Comparison of ENCODE assay signal across 12 cellular contexts in genomic region chr17:79090503-79091372, GRCh38. TPM values are rescaled to one million over a fixed set of nuclear protein-coding genes. Genes with fewer than 3 reads are reported as not detected.
A peak's percentile ranks its signal among the peaks of the same experiment; 100 is the strongest.
DNase-seq lines count a peak whose midpoint lies in the region; ATAC-seq, FAIRE-seq and TF ChIP-seq lines count a peak whose summit lies in the region.
"Had no signal": no experiment of that assay in that cellular context is flagged by ENCODE, and none has a peak within 500 bp of the region (broad histone marks: within the 10 kb centered on the region; RNA-seq: fewer than 3 reads in every experiment).

No MANE protein-coding gene starts in this region.

- H3K4me2 ChIP-seq in HepG2 (ENCODE audit: low read depth, low read length): 0 out of 2 replicates have a peak overlapping the region, but pooled peaks have one; percentile 4
- H3K4me2 ChIP-seq: A549 had no signal

- WGBS in HepG2 (ENCODE audit: low lambda C conversion rate): 11% methylated on average over 28 of the region's 31 CpGs
- 38% methylated on average over 16 of the region's 31 CpGs for WGBS in right lobe of liver (ENCODE audit: insufficient coverage, low coverage, low lambda C conversion rate, missing lambda C conversion rate)
- 82 to 87% methylated on average over 19 to 30 of the region's 31 CpGs for WGBS in endodermal cell (ENCODE audit: insufficient coverage in 1 of 2, insufficient read length in 1 of 2), 2 experiments

- H3K4me1 ChIP-seq in HepG2 (ENCODE audit: insufficient read depth, low read length): no peaks in the 10 kb centered on the region
- H3K4me1 ChIP-seq in right lobe of liver: no peaks in the 10 kb centered on the region
- no peaks in the 10 kb centered on the region for H3K4me1 ChIP-seq in endodermal cell (ENCODE audit: control insufficient read depth, insufficient read depth, low read length)
- H3K4me1 ChIP-seq: A549 had no signal

- no peak for TF ChIP-seq EP300 in HepG2 (IDR thresholded peaks at IDR 0.05; ENCODE audit: low read depth in 2 of 2, low read length in 2 of 2)
- no peak for TF ChIP-seq EP300 in HepG2 (CRISPR knock-in tag; IDR thresholded peaks at IDR 0.05; ENCODE audit: borderline replicate concordance)

- peak; percentile 49 for TF ChIP-seq CTCF in HepG2 (CRISPR knock-in tag; IDR thresholded peaks at IDR 0.05)
- TF ChIP-seq CTCF in right lobe of liver (IDR thresholded peaks at IDR 0.05): peak in 2 of 4 donors; percentile 12 to 34
- peak; percentile 47 for TF ChIP-seq CTCF in endodermal cell (conservative IDR thresholded peaks at IDR 0.05)
- peak; percentile 42 for TF ChIP-seq CTCF in kidney epithelial cell (IDR thresholded peaks at IDR 0.05; ENCODE audit: insufficient read depth, low read length, poor library complexity, severe bottlenecking)

- H3K36me3 Mint-ChIP-seq in endodermal cell (ENCODE audit: low read depth): no peaks in the 10 kb centered on the region
- no peaks in the 10 kb centered on the region for H3K36me3 Mint-ChIP-seq in activated T-helper 1 cell treated with anti-CD3 and anti-CD28 coated beads, Interleukin-12 subunit alpha, Interleukin-12 subunit beta, Interleukin-2, Interleukin-4 antibody, amounts not matched to agents 30 ng/mL and 10 ng/mL and 1 ng/mL, durations not matched to agents 14 hours and 24 hours and 36 hours (ENCODE audit: low read depth)

- ATAC-seq in HepG2: peak; percentile 77
- ATAC-seq in right lobe of liver: no peak
- no peak for ATAC-seq in HG03521 (IDR thresholded peaks at IDR 0.05; ENCODE audit: unreplicated experiment)
- ATAC-seq: A549 had no signal

- peaks cover 4% of the 10 kb centered on the region for H3K4me1 Mint-ChIP-seq in endodermal cell
- H3K4me1 Mint-ChIP-seq in activated T-helper 1 cell treated with anti-CD3 and anti-CD28 coated beads, Interleukin-12 subunit alpha, Interleukin-12 subunit beta, Interleukin-2, Interleukin-4 antibody, amounts not matched to agents 30 ng/mL and 10 ng/mL and 1 ng/mL, durations not matched to agents 14 hours and 24 hours and 36 hours (ENCODE audit: low read depth): no peaks in the 10 kb centered on the region

- no peaks in the 10 kb centered on the region for H3K9me3 Mint-ChIP-seq in endodermal cell
- H3K9me3 Mint-ChIP-seq in activated T-helper 1 cell treated with anti-CD3 and anti-CD28 coated beads, Interleukin-12 subunit alpha, Interleukin-12 subunit beta, Interleukin-2, Interleukin-4 antibody, amounts not matched to agents 30 ng/mL and 10 ng/mL and 1 ng/mL, durations not matched to agents 14 hours and 24 hours and 36 hours: no peaks in the 10 kb centered on the region

- H3K9me3 ChIP-seq in HepG2 (ENCODE audit: low read length) (no peaks in the 10 kb centered on the region), right lobe of liver (no peaks in the 10 kb centered on the region), endodermal cell (ENCODE audit: control insufficient read depth, low read length) (no peaks in the 10 kb centered on the region)
- H3K9me3 ChIP-seq: A549 had no signal

- intact Hi-C loops in HepG2 (cut with micrococcal nuclease; ENCODE audit: unreplicated experiment) (no loop called here), right lobe of liver (cut with DNase I) (loop anchor here in 1 of 2 donors (2.0 kb wide), 1 partner anchor 298 kb away; no protein-coding TSS in a partner anchor)
- intact Hi-C loops in activated T-helper 1 cell treated with anti-CD3 and anti-CD28 coated beads, Interleukin-12 subunit alpha, Interleukin-12 subunit beta, Interleukin-2, Interleukin-4 antibody, amounts not matched to agents 30 ng/mL and 10 ng/mL and 1 ng/mL, durations not matched to agents 14 hours and 24 hours and 36 hours (cut with micrococcal nuclease): no loop called here

- H2AFZ ChIP-seq in HepG2 (ENCODE audit: low read length): no peak overlapping the region

- TF ChIP-seq RAD21 in HepG2 (CRISPR knock-in tag; IDR thresholded peaks at IDR 0.05): no peak

- in situ Hi-C loops in HepG2 (cut with HindIII; ENCODE audit: extremely low pct_ligation_motif_present, low pct_unique_long_range_greater_than_20kb): no loop called here

- POLR2A ChIA-PET in HepG2 (lab: Yijun Ruan, JAX): no interaction called here

- TF ChIP-seq POLR2A in HepG2 (IDR thresholded peaks at IDR 0.05; ENCODE audit: insufficient read depth in 1 of 2, low read depth in 2 of 2, low read length in 2 of 2) (no peak), right lobe of liver (IDR thresholded peaks at IDR 0.05) (no peak)

- peak; percentile 28 for DNase-seq in HepG2 (ENCODE audit: low spot score)
- no peak for DNase-seq in right lobe of liver
- DNase-seq in endodermal cell: peak; percentile 84
- no peak for DNase-seq in kidney epithelial cell (ENCODE audit: low read depth)
- DNase-seq in activated T-helper 1 cell treated with anti-CD3 and anti-CD28 coated beads, Interleukin-12 subunit alpha, Interleukin-12 subunit beta, Interleukin-2, Interleukin-4 antibody, amounts not matched to agents 30 ng/mL and 10 ng/mL and 1 ng/mL, durations not matched to agents 14 hours and 24 hours and 36 hours (ENCODE audit: low spot score): no peak
- no peak for DNase-seq in NCI-H524 (lab: John Stamatoyannopoulos, UW)
- no peak for DNase-seq in superior temporal gyrus (ENCODE audit: extremely low spot score)
- DNase-seq: midbrain, SIG-M5 had no signal

- H3K9ac ChIP-seq in HepG2 (ENCODE audit: insufficient read depth, low read depth, low read length): no peak overlapping the region
- H3K9ac ChIP-seq in endodermal cell (ENCODE audit: extremely low read depth, low read length, poor library complexity, severe bottlenecking): no peak overlapping the region

- H3K27ac Mint-ChIP-seq in endodermal cell: no peak overlapping the region
- H3K27ac Mint-ChIP-seq in activated T-helper 1 cell treated with anti-CD3 and anti-CD28 coated beads, Interleukin-12 subunit alpha, Interleukin-12 subunit beta, Interleukin-2, Interleukin-4 antibody, amounts not matched to agents 30 ng/mL and 10 ng/mL and 1 ng/mL, durations not matched to agents 14 hours and 24 hours and 36 hours: no peak overlapping the region

- H3K4me3 ChIP-seq in HepG2 (replicated peaks in 1 of 3; ENCODE audit: insufficient read depth in 1 of 3, low read depth in 2 of 3, low read length in 3 of 3): no peak overlapping the region
- no peak overlapping the region for H3K4me3 ChIP-seq in right lobe of liver
- no peak overlapping the region for H3K4me3 ChIP-seq in endodermal cell (ENCODE audit: low read length)
- no peak overlapping the region for H3K4me3 ChIP-seq in kidney epithelial cell (ENCODE audit: low read depth, low read length)
- H3K4me3 ChIP-seq: A549 had no signal

- H3K79me2 ChIP-seq in HepG2 (ENCODE audit: insufficient read depth, low read length): no peaks in the 10 kb centered on the region

- H4K20me1 ChIP-seq in HepG2 (ENCODE audit: insufficient read depth, low read length): peaks cover 11% of the 10 kb centered on the region; the same call in 1 of the 2 replicates

- H3K27me3 ChIP-seq in HepG2 (ENCODE audit: control insufficient read depth in 1 of 2, insufficient read depth in 2 of 2, low read length in 2 of 2) (peaks cover 22 to 52% of the 10 kb centered on the region in 2 experiments), right lobe of liver (no peaks in the 10 kb centered on the region), endodermal cell (ENCODE audit: control insufficient read depth, insufficient read depth, low read length, poor library complexity, severe bottlenecking) (no peaks in the 10 kb centered on the region), kidney epithelial cell (ENCODE audit: control insufficient read depth, insufficient read depth, low read length) (peaks cover 57% of the 10 kb centered on the region)

- no peak overlapping the region for H3K27ac ChIP-seq in HepG2 (ENCODE audit: extremely low read length, insufficient read depth, low read length)
- H3K27ac ChIP-seq in right lobe of liver: no peak overlapping the region
- H3K27ac ChIP-seq in endodermal cell (ENCODE audit: low read depth, low read length): no peak overlapping the region
- H3K27ac ChIP-seq: A549, VCaP had no signal

- FAIRE-seq in HepG2 (lab: Jason Lieb, UNC): no peak
- FAIRE-seq: A549 had no signal

- no peak overlapping the region for H3K4me3 Mint-ChIP-seq in endodermal cell
- H3K4me3 Mint-ChIP-seq in activated T-helper 1 cell treated with anti-CD3 and anti-CD28 coated beads, Interleukin-12 subunit alpha, Interleukin-12 subunit beta, Interleukin-2, Interleukin-4 antibody, amounts not matched to agents 30 ng/mL and 10 ng/mL and 1 ng/mL, durations not matched to agents 14 hours and 24 hours and 36 hours: no peak overlapping the region

- H3K36me3 ChIP-seq in HepG2 (replicated peaks in 1 of 2; ENCODE audit: control insufficient read depth in 1 of 2, insufficient read depth in 2 of 2, low read length in 2 of 2) (peaks cover 0 to 2% of the 10 kb centered on the region in 2 experiments; a peak in 2 of 5 replicates), right lobe of liver (peaks cover 0 to 5% (median 0%) of the 10 kb centered on the region in 4 donors), endodermal cell (ENCODE audit: control insufficient read depth, insufficient read depth, low read length) (no peaks in the 10 kb centered on the region), kidney epithelial cell (ENCODE audit: control insufficient read depth, insufficient read depth, low read length) (no peaks in the 10 kb centered on the region)

- no peaks in the 10 kb centered on the region for H3K27me3 Mint-ChIP-seq in endodermal cell (ENCODE audit: insufficient read depth)
- H3K27me3 Mint-ChIP-seq in activated T-helper 1 cell treated with anti-CD3 and anti-CD28 coated beads, Interleukin-12 subunit alpha, Interleukin-12 subunit beta, Interleukin-2, Interleukin-4 antibody, amounts not matched to agents 30 ng/mL and 10 ng/mL and 1 ng/mL, durations not matched to agents 14 hours and 24 hours and 36 hours (ENCODE audit: insufficient read depth): peaks cover 10% of the 10 kb centered on the region

- CTCF ChIA-PET in HepG2 (lab: Yijun Ruan, JAX; ENCODE audit: low intra/inter-chr PET ratio, low total read pairs): no interaction called here

- BruUV-seq in HepG2 (replicated peaks; lab: Mats Ljungman, UMichigan): no TSS peak

RNA-seq across cellular contexts. Expression of gene ENGASE, which starts 16.1 kb away (rescaled TPM):
- total RNA-seq in HepG2 (2016; rRNA removed; fragmentation: Illumina TruSeq; extraction: Trizol) (2.8 and 10.6 TPM in 2 replicates), right lobe of liver (10 to 100 TPM in 5 of 6 experiments, 1 to 10 TPM in 1; 7.4 to 63.7 (median 39.1) TPM), endodermal cell (10 to 100 TPM; 40.8 to 42.0 TPM), kidney epithelial cell (9.0 and 11.4 TPM in 2 replicates)
- 10.9 and 11.3 TPM in 2 replicates for total RNA-seq in HepG2 (2016; cell fraction: cytosol; rRNA removed; fragmentation: Illumina TruSeq; extraction: Trizol; ENCODE audit: low read depth)
- 2.1 and 11.0 TPM in 2 replicates for total RNA-seq in HepG2 (2016; cell fraction: insoluble cytoplasmic fraction; rRNA removed; fragmentation: Illumina TruSeq; extraction: Trizol)
- total RNA-seq in HepG2 (2016; cell fraction: membrane; rRNA removed; fragmentation: Illumina TruSeq; extraction: Trizol): 4.0 and 4.4 TPM in 2 replicates
- 17.7 and 21.9 TPM in 2 replicates for total RNA-seq in HepG2 (2016; cell fraction: nucleus; rRNA removed; fragmentation: Illumina TruSeq; extraction: Trizol)
- 18.1 and 30.3 TPM in 2 replicates for polyA plus RNA-seq in HepG2 (2011; rRNA removed)
- 4.4 and 5.4 TPM in 2 replicates for polyA plus RNA-seq in HepG2 (2011; cell fraction: cytosol; rRNA removed)
- 327 and 364 TPM in 2 replicates for polyA plus RNA-seq in HepG2 (2011; cell fraction: nucleus; rRNA removed)
- polyA plus RNA-seq in HepG2 (2012): 25.6 and 35.5 TPM in 2 replicates
- polyA plus RNA-seq in HepG2 (2016; cell fraction: cytosol; fragmentation: Illumina TruSeq; extraction: Trizol; ENCODE audit: low read depth): 0.50 and 0.71 TPM in 2 replicates
- polyA plus RNA-seq in HepG2 (2016; cell fraction: insoluble cytoplasmic fraction; fragmentation: Illumina TruSeq; extraction: Trizol; ENCODE audit: low read depth): 3.3 and 4.0 TPM in 2 replicates
- polyA plus RNA-seq in HepG2 (2016; cell fraction: membrane; fragmentation: Illumina TruSeq; extraction: Trizol; ENCODE audit: low read depth): 1.3 and 1.4 TPM in 2 replicates
- polyA plus RNA-seq in HepG2 (2016; cell fraction: nucleus; fragmentation: Illumina TruSeq; extraction: Trizol; ENCODE audit: insufficient read depth, low read depth): 64.3 and 73.5 TPM in 2 replicates
- 27.1 and 30.9 TPM in 2 replicates for polyA minus RNA-seq in HepG2 (2011; rRNA and poly(A)+ RNA removed; ENCODE audit: low replicate concordance)
- polyA minus RNA-seq in HepG2 (2011; cell fraction: cytosol; rRNA and poly(A)+ RNA removed): 4.3 and 5.1 TPM in 2 replicates
- polyA minus RNA-seq in HepG2 (2011; cell fraction: nucleus; rRNA and poly(A)+ RNA removed): 56.1 and 79.6 TPM in 2 replicates
- 33.7 TPM for polyA plus RNA-seq in endodermal cell (2013, experiment 1 of 2)
- 27.0 TPM for polyA plus RNA-seq in endodermal cell (2013, experiment 2 of 2)
- total RNA-seq in activated T-helper 1 cell treated with anti-CD3 and anti-CD28 coated beads, Interleukin-12 subunit alpha, Interleukin-12 subunit beta, Interleukin-2, Interleukin-4 antibody, amounts not matched to agents 30 ng/mL and 10 ng/mL and 1 ng/mL, durations not matched to agents 14 hours and 24 hours and 36 hours: 46.1 and 46.6 TPM in 2 replicates

Comparison
In these comparisons a context has a peak if more than half of its experiments do, and no peak if none do; other contexts are left out.
1. DNase-seq: peak in HepG2 (single experiment) and endodermal cell (single experiment); none in right lobe of liver (0 of 3), kidney epithelial cell (single experiment), activated T-helper 1 cell treated with anti-CD3 and anti-CD28 coated beads, Interleukin-12 subunit alpha, Interleukin-12 subunit beta, Interleukin-2, Interleukin-4 antibody, amounts not matched to agents 30 ng/mL and 10 ng/mL and 1 ng/mL, durations not matched to agents 14 hours and 24 hours and 36 hours (single experiment), NCI-H524 (0 of 2) and superior temporal gyrus (single experiment).